Comparison of ENCODE assay signal across 17 cellular contexts in genomic region chr19:15373644-15374043, GRCh38. TPM values are rescaled to one million over a fixed set of nuclear protein-coding genes. Genes with fewer than 3 reads are reported as not detected.
DNase-seq lines count a peak whose midpoint lies in the region; ATAC-seq and TF ChIP-seq lines count a peak whose summit lies in the region.
"Had no signal": no experiment of that assay in that cellular context is flagged by ENCODE, and none has a peak within 500 bp of the region (broad histone marks: within the 10 kb centered on the region; RNA-seq: fewer than 3 reads in every experiment).

No MANE protein-coding gene starts in this region.

- H3K4me2 ChIP-seq in SK-N-SH: no peak overlapping the region

- DNase-seq in SK-N-SH (peak; percentile 25), adrenal gland (no peak), mucosa of descending colon (peak in 2 of 3 donors; percentile 17 to 41), spleen (peak; percentile 59), germinal center (ENCODE audit: low spot score) (no peak), AG08396 (ENCODE audit: low spot score) (no peak)
- DNase-seq: BE2C; CD4-positive, alpha-beta T cell; DMS53; GOT3; HFFc6; NCI-H1105 treated with DMSO at 0.1 percent for 48 hours; NCI-H187 treated with DMSO at 0.1 percent for 48 hours; NCI-H69 had no signal

- peaks cover 59% of the 10 kb centered on the region for H4K20me1 ChIP-seq in SK-N-SH (ENCODE audit: insufficient read depth)

- H3K4me3 ChIP-seq in SK-N-SH (ENCODE audit: low read depth in 2 of 2, low read length in 1 of 2): no peak overlapping the region
- H3K4me3 ChIP-seq in adrenal gland: no peak overlapping the region
- H3K4me3 ChIP-seq in mucosa of descending colon: no peak overlapping the region
- no peak overlapping the region for H3K4me3 ChIP-seq in spleen

- intact Hi-C loops in adrenal gland (cut with DNase I): loop anchor here (5.0 to 10.0 kb wide), 2 partner anchors 106 to 181 kb away; no protein-coding TSS in a partner anchor
- intact Hi-C loops in mucosa of descending colon (cut with DNase I, micrococcal nuclease): no loop called here
- intact Hi-C loops in spleen (cut with DNase I; ENCODE audit: low total_unique reads): loop anchor here (10.0 kb wide), 1 partner anchor 109 kb away; no protein-coding TSS in a partner anchor

- peaks cover 3% of the 10 kb centered on the region for H3F3A ChIP-seq in SK-N-SH (replicated peaks; ENCODE audit: insufficient read depth)

- peaks cover 25 to 49% of the 10 kb centered on the region in 2 experiments for H3K36me3 ChIP-seq in SK-N-SH (replicated peaks in 1 of 2; ENCODE audit: control insufficient read depth in 1 of 2, insufficient read depth in 2 of 2, low read length in 1 of 2)
- H3K36me3 ChIP-seq in adrenal gland (replicated peaks in 1 of 2): peaks cover 0 to 49% of the 10 kb centered on the region in 2 donors
- peaks cover 23% of the 10 kb centered on the region for H3K36me3 ChIP-seq in mucosa of descending colon (ENCODE audit: low read depth)
- H3K36me3 ChIP-seq in spleen: peaks cover 3 to 73% (median 54%) of the 10 kb centered on the region in 6 donors

- H3K9me3 ChIP-seq in SK-N-SH (no peaks in the 10 kb centered on the region), adrenal gland (replicated peaks in 1 of 3) (no peaks in the 10 kb centered on the region), mucosa of descending colon (no peaks in the 10 kb centered on the region), spleen (no peaks in the 10 kb centered on the region)
- H3K9me3 ChIP-seq: BE2C had no signal

- WGBS in SK-N-SH (ENCODE audit: low lambda C conversion rate): 93% methylated on average over 18 of the region's 22 CpGs
- WGBS in adrenal gland, 4 donors: 84 to 91% (median 87%) methylated on average over 6 to 22 of the region's 22 CpGs
- 90 to 95% (median 91%) methylated on average over 19 to 22 of the region's 22 CpGs for WGBS in spleen, 5 donors

- CTCF ChIA-PET in SK-N-SH (lab: Yijun Ruan, JAX): interaction anchor here (0.6 kb wide), 1 partner anchor 667 kb away, joined by 3 read pairs; no protein-coding TSS in a partner anchor

- TF ChIP-seq RAD21 in SK-N-SH (IDR thresholded peaks at IDR 0.05; ENCODE audit: low read length): no peak

- POLR2A ChIA-PET in SK-N-SH (lab: Yijun Ruan, JAX): no interaction called here

- no peak overlapping the region for H3K9ac ChIP-seq in SK-N-SH

- H3K79me2 ChIP-seq in SK-N-SH (ENCODE audit: insufficient read depth): peaks cover 68% of the 10 kb centered on the region

- TF ChIP-seq EP300 in SK-N-SH (IDR thresholded peaks at IDR 0.05; ENCODE audit: borderline replicate concordance in 1 of 2, low read depth in 1 of 2, low read length in 1 of 2): no peak

- H3K27me3 ChIP-seq in SK-N-SH (ENCODE audit: insufficient read depth) (no peaks in the 10 kb centered on the region), adrenal gland (no peaks in the 10 kb centered on the region), spleen (replicated peaks in 1 of 7) (no peaks in the 10 kb centered on the region)
- H3K27me3 ChIP-seq: BE2C had no signal

- H3K9me2 ChIP-seq in SK-N-SH: no peaks in the 10 kb centered on the region

- TF ChIP-seq CTCF in SK-N-SH (IDR thresholded peaks at IDR 0.05) (no peak), adrenal gland (IDR thresholded peaks at IDR 0.05) (no peak), mucosa of descending colon (IDR thresholded peaks at IDR 0.05) (no peak), spleen (IDR thresholded peaks at IDR 0.05 in 8 of 11, conservative IDR thresholded peaks at IDR 0.05 in 3 of 11) (no peak)

- H3K4me1 ChIP-seq in SK-N-SH (ENCODE audit: control insufficient read depth in 1 of 2, insufficient read depth in 2 of 2, low read depth in 1 of 2, low read length in 1 of 2) (peaks cover 9 to 23% of the 10 kb centered on the region in 2 experiments; a peak in 1 of 4 replicates), adrenal gland (replicated peaks in 1 of 2) (peaks cover 25 to 46% of the 10 kb centered on the region in 2 donors), mucosa of descending colon (ENCODE audit: low read depth) (peaks cover 14% of the 10 kb centered on the region), spleen (peaks cover 36 to 71% (median 53%) of the 10 kb centered on the region in 6 donors)
- H3K4me1 ChIP-seq: BE2C had no signal

- H2AFZ ChIP-seq in SK-N-SH (ENCODE audit: low read depth): no peak overlapping the region

- ATAC-seq in SK-N-SH treated with all-trans-retinoic acid at 6 μM for 48 hours (no peak), mucosa of descending colon (no peak), HG03439 (IDR thresholded peaks at IDR 0.05; ENCODE audit: unreplicated experiment) (no peak)

- H3K27ac ChIP-seq in SK-N-SH (ENCODE audit: low read depth in 2 of 2, low read length in 1 of 2) (no peak overlapping the region), adrenal gland (peak overlapping the region in 3 of 5 donors; percentile 65 to 80 (median 77)), spleen (peak overlapping the region in 4 of 8 donors; percentile 32 to 72 (median 68))
- H3K27ac ChIP-seq: 22Rv1 had no signal

- TF ChIP-seq POLR2A in adrenal gland (IDR thresholded peaks at IDR 0.05) (no peak), spleen (IDR thresholded peaks at IDR 0.05) (no peak)

TF ChIP-seq in SK-N-SH, 30 proteins besides CTCF, POLR2A, EP300 and RAD21 (continues in another document):
- TF ChIP-seq ZBTB33 (IDR thresholded peaks at IDR 0.05; ENCODE audit: borderline replicate concordance, low read depth) (no peak), SIN3A (IDR thresholded peaks at IDR 0.05; ENCODE audit: borderline replicate concordance, low read depth, low read length) (no peak), GABPA (IDR thresholded peaks at IDR 0.05; ENCODE audit: low read depth) (no peak), ELF1 (IDR thresholded peaks at IDR 0.05) (no peak), FOXJ3 (CRISPR knock-in tag; IDR thresholded peaks at IDR 0.05) (no peak), NFIC (IDR thresholded peaks at IDR 0.05; ENCODE audit: borderline replicate concordance) (no peak)

TF ChIP-seq in SK-N-SH treated with all-trans-retinoic acid at 6 μM for 48 hours, 23 proteins besides CTCF, POLR2A, EP300 and RAD21 (continues in another document):
- TF ChIP-seq ZNF8 (CRISPR knock-in tag; IDR thresholded peaks at IDR 0.05): no peak
- TF ChIP-seq ZNF70 (CRISPR knock-in tag; IDR thresholded peaks at IDR 0.05): no peak
- TF ChIP-seq GLIS3 (CRISPR knock-in tag; IDR thresholded peaks at IDR 0.05): no peak
- TF ChIP-seq ARNTL (CRISPR knock-in tag; IDR thresholded peaks at IDR 0.05; ENCODE audit: borderline replicate concordance, low read depth): no peak
- TF ChIP-seq CREB5 (CRISPR knock-in tag; IDR thresholded peaks at IDR 0.05; ENCODE audit: low read depth): no peak
- TF ChIP-seq POU6F1 (CRISPR knock-in tag; IDR thresholded peaks at IDR 0.05; ENCODE audit: borderline replicate concordance, low read depth): no peak
- no peak for TF ChIP-seq OSR1 (CRISPR knock-in tag; IDR thresholded peaks at IDR 0.05)
- no peak for TF ChIP-seq ESRRG (CRISPR knock-in tag; IDR thresholded peaks at IDR 0.05)
- TF ChIP-seq CSDC2 (CRISPR knock-in tag; IDR thresholded peaks at IDR 0.05): no peak

RNA-seq across cellular contexts. Expression of gene AKAP8, which starts 5.9 kb away (rescaled TPM):
- polyA plus RNA-seq in SK-N-SH (2012; rRNA removed) (17.2 and 21.0 TPM in 2 replicates), adrenal gland (10 to 100 TPM; 13.4 to 41.7 (median 27.0) TPM), spleen (10 to 100 TPM; 13.9 to 24.8 (median 21.9) TPM)
- polyA plus RNA-seq in SK-N-SH (2012; cell fraction: cytosol; rRNA removed): 12.2 and 13.6 TPM in 2 replicates
- polyA plus RNA-seq in SK-N-SH (2012; cell fraction: nucleus; rRNA removed): 56.1 and 57.2 TPM in 2 replicates
- total RNA-seq in adrenal gland (10 to 100 TPM; 13.0 to 45.8 (median 32.2) TPM), mucosa of descending colon (10 to 100 TPM; 37.8 to 50.0 (median 41.3) TPM), spleen (10 to 100 TPM; 24.9 to 51.3 (median 48.9) TPM)

RNA-seq across cellular contexts. Expression of gene BRD4, which starts 41.3 kb away (rescaled TPM):
- polyA plus RNA-seq in SK-N-SH (2012; rRNA removed) (5.6 and 10.0 TPM in 2 replicates), adrenal gland (10 to 100 TPM; 24.5 to 58.6 (median 26.7) TPM), spleen (10 to 100 TPM; 10.3 to 35.9 (median 14.2) TPM)
- polyA plus RNA-seq in SK-N-SH (2012; cell fraction: cytosol; rRNA removed): 7.0 and 8.3 TPM in 2 replicates
- polyA plus RNA-seq in SK-N-SH (2012; cell fraction: nucleus; rRNA removed): 19.9 and 22.9 TPM in 2 replicates
- total RNA-seq in adrenal gland (100 to 1,000 TPM in 2 of 8 donors, 10 to 100 TPM in 6; 28.0 to 109 (median 55.2) TPM), mucosa of descending colon (100 to 1,000 TPM in 1 of 3 donors, 10 to 100 TPM in 2; 78.3 to 104 (median 82.6) TPM), spleen (100 to 1,000 TPM in 4 of 7 donors, 10 to 100 TPM in 3; 50.7 to 146 (median 124) TPM)

RNA-seq across cellular contexts. Expression of gene AKAP8L, which starts 45.1 kb away (rescaled TPM):
- polyA plus RNA-seq in SK-N-SH (2012; rRNA removed) (44.7 and 46.1 TPM in 2 replicates), adrenal gland (100 to 1,000 TPM in 2 of 3 donors, 10 to 100 TPM in 1; 60.5 to 652 (median 264) TPM), spleen (100 to 1,000 TPM in 1 of 3 donors, 10 to 100 TPM in 2; 41.2 to 131 (median 87.8) TPM)
- polyA plus RNA-seq in SK-N-SH (2012; cell fraction: cytosol; rRNA removed): 17.5 and 18.8 TPM in 2 replicates
- 219 and 280 TPM in 2 replicates for polyA plus RNA-seq in SK-N-SH (2012; cell fraction: nucleus; rRNA removed)
- total RNA-seq in adrenal gland (100 to 1,000 TPM in 5 of 8 donors, 10 to 100 TPM in 3; 48.3 to 206 (median 131) TPM), mucosa of descending colon (100 to 1,000 TPM in 1 of 3 donors, 10 to 100 TPM in 2; 74.4 to 111 (median 96.0) TPM), spleen (100 to 1,000 TPM; 121 to 236 (median 140) TPM)

Comparison
In these comparisons a context has a peak if more than half of its experiments do, and no peak if none do; other contexts are left out.
1. DNase-seq: peak in SK-N-SH (single experiment), mucosa of descending colon (2 of 3) and spleen (single experiment); none in adrenal gland (0 of 7), germinal center (single experiment) and AG08396 (single experiment).
2. H3K27ac ChIP-seq: peak in adrenal gland (3 of 5); none in SK-N-SH (0 of 2).
3. intact Hi-C loops: an anchor here in adrenal gland (5.0 to 10.0 kb wide) and spleen (10.0 kb wide); none called in mucosa of descending colon.